ENCODE assay signal across 9 cellular contexts in genomic region chr16:20740901-20741491, GRCh38. TPM values are rescaled to one million over a fixed set of nuclear protein-coding genes. Genes with fewer than 3 reads are reported as not detected.
DNase-seq lines count a peak whose midpoint lies in the region; ATAC-seq and TF ChIP-seq lines count a peak whose summit lies in the region.
"Had no signal": no experiment of that assay in that cellular context is flagged by ENCODE, and none has a peak within 500 bp of the region (broad histone marks: within the 10 kb centered on the region; RNA-seq: fewer than 3 reads in every experiment).

No MANE protein-coding gene starts in this region.

- peaks cover 10% of the 10 kb centered on the region for H3K36me3 ChIP-seq in BJ (ENCODE audit: control insufficient read depth, insufficient read depth, low read length)
- H3K36me3 ChIP-seq in liver (ENCODE audit: control insufficient read depth in 4 of 4, insufficient read depth in 3 of 4, low read depth in 1 of 4, low read length in 3 of 4) = peaks cover 2 to 25% (median 23%) of the 10 kb centered on the region in 4 donors

- peak overlapping the region; percentile 79 to 82 for H3K9ac ChIP-seq in liver (ENCODE audit: low read depth in 1 of 2, low read length in 2 of 2)

- CTCF ChIA-PET in BJ (lab: Yijun Ruan, JAX) = interaction anchor here (0.7 to 1.0 kb wide), 2 partner anchors 14 to 34 kb away, joined by 3 read pairs; no protein-coding TSS in a partner anchor

- under 1% methylated on average over 34 of the region's 34 CpGs for WGBS in liver

- H3K4me3 ChIP-seq in BJ (ENCODE audit: low read depth, low read length) (peak overlapping the region; percentile 100), liver (ENCODE audit: low read depth in 1 of 3, low read length in 3 of 3) (peak overlapping the region; percentile 93 to 99 (median 99))

- no peaks in the 10 kb centered on the region for H3K27me3 ChIP-seq in BJ (ENCODE audit: control insufficient read depth, insufficient read depth, low read length)
- no peaks in the 10 kb centered on the region for H3K27me3 ChIP-seq in liver (ENCODE audit: control insufficient read depth in 4 of 4, insufficient read depth in 4 of 4, low read length in 3 of 4)

- peak overlapping the region; percentile 97 to 99 for H3K27ac ChIP-seq in liver (ENCODE audit: low read depth in 1 of 2, low read length in 2 of 2)

- TF ChIP-seq CTCF in BJ (IDR thresholded peaks at IDR 0.05; ENCODE audit: insufficient read depth, low read depth, low read length) (no peak), liver (IDR thresholded peaks at IDR 0.05; ENCODE audit: low read depth, low read length, missing input control) (no peak)

- POLR2A ChIA-PET in BJ (lab: Charles Lee) = no interaction called here

- DNase-seq in BJ (ENCODE audit: low read depth) = peak; percentile 19
- peak; percentile 65 for DNase-seq in GM19240 (ENCODE audit: insufficient read length, low spot score)
- peak; percentile 51 for DNase-seq in NCI-H526 treated with DMSO at 0.1 percent for 48 hours (lab: John Stamatoyannopoulos, UW)
- DNase-seq in activated CD4-positive, alpha-beta T cell treated with anti-CD3 and anti-CD28 coated beads, Interleukin-2, amount 50 U/mL, for 24 hours (ENCODE audit: low read depth in 1 of 2, low spot score in 1 of 2) = peak; percentile 77 to 88
- peak; percentile 88 for DNase-seq in dermis blood vessel endothelial cell
- DNase-seq in stimulated activated CD4-positive, alpha-beta T cell treated with anti-CD3 and anti-CD28 coated beads, Interleukin-4, amount 100 ng/mL, for 1 hour = peak; percentile 92

- H3K4me1 ChIP-seq in liver (ENCODE audit: control insufficient read depth in 4 of 4, insufficient read depth in 4 of 4, low read length in 3 of 4) = peaks cover 3 to 30% (median 27%) of the 10 kb centered on the region in 4 donors

- peak; percentile 90 for ATAC-seq in HG03432 (IDR thresholded peaks at IDR 0.05; ENCODE audit: unreplicated experiment)

- no peak for TF ChIP-seq RAD21 in liver (IDR thresholded peaks at IDR 0.05)

- no peaks in the 10 kb centered on the region for H3K9me3 ChIP-seq in liver (ENCODE audit: control insufficient read depth in 4 of 4, low read length in 3 of 4)

TF ChIP-seq in liver, 16 proteins besides CTCF, POLR2A, EP300 and RAD21:
- TF ChIP-seq FOXA2 (IDR thresholded peaks at IDR 0.05) (no peak), GABPA (IDR thresholded peaks at IDR 0.05 in 1 of 2, conservative IDR thresholded peaks at IDR 0.05 in 1 of 2) (peak in 1 of 2 donors; percentile 5)

RNA-seq across cellular contexts. Expression of gene THUMPD1, which starts 0.6 kb away (rescaled TPM):
- polyA plus RNA-seq in BJ (2011; rRNA removed) (12.5 and 17.4 TPM in 2 replicates), liver (10 to 100 TPM; 10.1 to 14.9 TPM)
- 14.7 and 16.6 TPM in 2 replicates for polyA minus RNA-seq in BJ (2011; rRNA and poly(A)+ RNA removed)
- total RNA-seq in dermis blood vessel endothelial cell (91.6 and 93.1 TPM in 2 replicates), liver (10 to 100 TPM; 38.7 to 42.8 TPM)

RNA-seq across cellular contexts. Expression of gene ACSM3, which starts 22.8 kb away (rescaled TPM):
- polyA plus RNA-seq in BJ (2011; rRNA removed) = 0.29 and 0.55 TPM in 2 replicates
- polyA minus RNA-seq in BJ (2011; rRNA and poly(A)+ RNA removed) = 0.19 TPM in 1 of 2 replicates, not detected in the other
- total RNA-seq in dermis blood vessel endothelial cell = under 0.01 and 0.23 TPM in 2 replicates
- 10 to 100 TPM; 55.6 to 71.8 TPM for total RNA-seq in liver
- 10 to 100 TPM; 29.2 to 45.1 TPM for polyA plus RNA-seq in liver

RNA-seq across cellular contexts. Expression of gene ACSM1, which starts 43.5 kb away (rescaled TPM):
- polyA plus RNA-seq in BJ (2011; rRNA removed) (not detected in 2 replicates), liver (under 1 TPM; 0.18 to 0.38 TPM)
- not detected in 2 replicates for polyA minus RNA-seq in BJ (2011; rRNA and poly(A)+ RNA removed)
- total RNA-seq in dermis blood vessel endothelial cell (not detected in 2 replicates), liver (under 1 TPM; 0.25 to 0.28 TPM)
- total RNA-seq: T-helper 1 cell treated with Interleukin-12 subunit alpha and Interleukin-12 subunit beta and Interleukin-4 antibody, amounts not matched to agents 30 ng/mL and 1 ng/mL, for 36 hours had no signal

Comparison
In these comparisons a context has a peak if more than half of its experiments do, and no peak if none do; other contexts are left out.
1. Peak in every context shown above with its lines: DNase-seq, ATAC-seq, H3K4me3 ChIP-seq and H3K27ac ChIP-seq.
2. DNase-seq: peak in every context shown above with its lines; median percentile 92 in stimulated activated CD4-positive, alpha-beta T cell treated with anti-CD3 and anti-CD28 coated beads, Interleukin-4, amount 100 ng/mL, for 1 hour; 88 in dermis blood vessel endothelial cell; 82 in activated CD4-positive, alpha-beta T cell treated with anti-CD3 and anti-CD28 coated beads, Interleukin-2, amount 50 U/mL, for 24 hours; 65 in GM19240; 51 in NCI-H526 treated with DMSO at 0.1 percent for 48 hours; 19 in BJ.
3. RNA of gene ACSM3, which starts 22.8 kb away (total RNA-seq): 55.6 to 71.8 TPM in liver; under 0.01 to 0.23 TPM in dermis blood vessel endothelial cell; every median in the first group is over 10 times any median in the second.